Comparison of ENCODE assay signal across 1 cellular context in the genomic region with DNA sequence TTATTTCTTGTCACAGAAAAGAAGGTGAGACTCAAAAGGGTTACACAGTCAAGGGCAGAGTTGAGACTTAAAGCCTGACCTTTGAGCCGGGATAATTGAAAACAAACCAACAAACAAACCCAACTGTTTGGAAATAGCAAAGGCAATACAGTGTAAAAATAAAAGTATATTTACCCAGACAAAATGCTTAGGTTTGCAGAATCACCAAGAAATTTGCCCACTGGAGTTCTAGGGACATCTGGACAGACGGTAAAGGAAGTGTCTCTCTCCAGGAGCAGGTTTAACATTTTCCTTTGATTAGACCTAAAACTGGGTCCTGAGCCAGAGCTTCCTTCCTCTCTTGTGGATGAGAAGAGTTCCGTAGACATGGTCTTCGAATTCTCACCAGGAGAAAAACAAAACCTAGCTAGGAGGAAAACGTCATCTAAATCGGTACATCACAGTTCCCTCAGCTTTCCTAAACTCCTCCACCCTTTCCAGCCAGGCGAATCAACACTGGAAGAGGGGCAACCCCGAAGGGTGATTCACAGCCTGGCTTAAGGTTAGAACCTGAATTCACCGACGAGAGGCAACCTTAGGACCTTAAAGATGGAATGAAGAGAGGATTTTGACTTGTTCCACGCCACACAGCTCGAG.
TF ChIP-seq lines count a peak whose summit lies in the region.

No MANE protein-coding gene starts in this region.

TF ChIP-seq in WTC11, 78 proteins besides CTCF, POLR2A, EP300 and RAD21 (continued from another document):
- TF ChIP-seq, protein P1, sequence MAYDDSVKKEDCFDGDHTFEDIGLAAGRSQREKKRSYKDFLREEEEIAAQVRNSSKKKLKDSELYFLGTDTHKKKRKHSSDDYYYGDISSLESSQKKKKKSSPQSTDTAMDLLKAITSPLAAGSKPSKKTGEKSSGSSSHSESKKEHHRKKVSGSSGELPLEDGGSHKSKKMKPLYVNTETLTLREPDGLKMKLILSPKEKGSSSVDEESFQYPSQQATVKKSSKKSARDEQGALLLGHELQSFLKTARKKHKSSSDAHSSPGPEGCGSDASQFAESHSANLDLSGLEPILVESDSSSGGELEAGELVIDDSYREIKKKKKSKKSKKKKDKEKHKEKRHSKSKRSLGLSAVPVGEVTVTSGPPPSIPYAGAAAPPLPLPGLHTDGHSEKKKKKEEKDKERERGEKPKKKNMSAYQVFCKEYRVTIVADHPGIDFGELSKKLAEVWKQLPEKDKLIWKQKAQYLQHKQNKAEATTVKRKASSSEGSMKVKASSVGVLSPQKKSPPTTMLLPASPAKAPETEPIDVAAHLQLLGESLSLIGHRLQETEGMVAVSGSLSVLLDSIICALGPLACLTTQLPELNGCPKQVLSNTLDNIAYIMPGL (CRISPR knock-in tag; IDR thresholded peaks at IDR 0.05) = no peak
- TF ChIP-seq, protein P2, sequence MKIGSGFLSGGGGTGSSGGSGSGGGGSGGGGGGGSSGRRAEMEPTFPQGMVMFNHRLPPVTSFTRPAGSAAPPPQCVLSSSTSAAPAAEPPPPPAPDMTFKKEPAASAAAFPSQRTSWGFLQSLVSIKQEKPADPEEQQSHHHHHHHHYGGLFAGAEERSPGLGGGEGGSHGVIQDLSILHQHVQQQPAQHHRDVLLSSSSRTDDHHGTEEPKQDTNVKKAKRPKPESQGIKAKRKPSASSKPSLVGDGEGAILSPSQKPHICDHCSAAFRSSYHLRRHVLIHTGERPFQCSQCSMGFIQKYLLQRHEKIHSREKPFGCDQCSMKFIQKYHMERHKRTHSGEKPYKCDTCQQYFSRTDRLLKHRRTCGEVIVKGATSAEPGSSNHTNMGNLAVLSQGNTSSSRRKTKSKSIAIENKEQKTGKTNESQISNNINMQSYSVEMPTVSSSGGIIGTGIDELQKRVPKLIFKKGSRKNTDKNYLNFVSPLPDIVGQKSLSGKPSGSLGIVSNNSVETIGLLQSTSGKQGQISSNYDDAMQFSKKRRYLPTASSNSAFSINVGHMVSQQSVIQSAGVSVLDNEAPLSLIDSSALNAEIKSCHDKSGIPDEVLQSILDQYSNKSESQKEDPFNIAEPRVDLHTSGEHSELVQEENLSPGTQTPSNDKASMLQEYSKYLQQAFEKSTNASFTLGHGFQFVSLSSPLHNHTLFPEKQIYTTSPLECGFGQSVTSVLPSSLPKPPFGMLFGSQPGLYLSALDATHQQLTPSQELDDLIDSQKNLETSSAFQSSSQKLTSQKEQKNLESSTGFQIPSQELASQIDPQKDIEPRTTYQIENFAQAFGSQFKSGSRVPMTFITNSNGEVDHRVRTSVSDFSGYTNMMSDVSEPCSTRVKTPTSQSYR (CRISPR knock-in tag; IDR thresholded peaks at IDR 0.05) = no peak
- TF ChIP-seq, protein P3, sequence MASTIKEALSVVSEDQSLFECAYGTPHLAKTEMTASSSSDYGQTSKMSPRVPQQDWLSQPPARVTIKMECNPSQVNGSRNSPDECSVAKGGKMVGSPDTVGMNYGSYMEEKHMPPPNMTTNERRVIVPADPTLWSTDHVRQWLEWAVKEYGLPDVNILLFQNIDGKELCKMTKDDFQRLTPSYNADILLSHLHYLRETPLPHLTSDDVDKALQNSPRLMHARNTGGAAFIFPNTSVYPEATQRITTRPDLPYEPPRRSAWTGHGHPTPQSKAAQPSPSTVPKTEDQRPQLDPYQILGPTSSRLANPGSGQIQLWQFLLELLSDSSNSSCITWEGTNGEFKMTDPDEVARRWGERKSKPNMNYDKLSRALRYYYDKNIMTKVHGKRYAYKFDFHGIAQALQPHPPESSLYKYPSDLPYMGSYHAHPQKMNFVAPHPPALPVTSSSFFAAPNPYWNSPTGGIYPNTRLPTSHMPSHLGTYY (CRISPR knock-in tag; IDR thresholded peaks at IDR 0.05) = no peak
